Comparison of ENCODE assay signal across 1 cellular context in genomic region chr7:152859781-152860191, GRCh38.
A peak's percentile ranks its signal among the peaks of the same experiment; 100 is the strongest.
TF ChIP-seq lines count a peak whose summit lies in the region.

No MANE protein-coding gene starts in this region.

TF ChIP-seq in K562, 482 proteins besides CTCF, POLR2A, EP300 and RAD21 (continued from another document and continues in another):
- no peak for TF ChIP-seq DEAF1 (CRISPR knock-in tag; IDR thresholded peaks at IDR 0.05)
- TF ChIP-seq SMC3 (conservative IDR thresholded peaks at IDR 0.05; ENCODE audit: insufficient read depth, low read depth, low read length), result peak; percentile 41; the same call in 1 of the 2 replicates
- no peak for TF ChIP-seq E2F5 (CRISPR knock-in tag; IDR thresholded peaks at IDR 0.05)
- no peak for TF ChIP-seq EZH2 (IDR thresholded peaks at IDR 0.05; ENCODE audit: borderline replicate concordance, low read depth, low read length)
- TF ChIP-seq, protein P1, sequence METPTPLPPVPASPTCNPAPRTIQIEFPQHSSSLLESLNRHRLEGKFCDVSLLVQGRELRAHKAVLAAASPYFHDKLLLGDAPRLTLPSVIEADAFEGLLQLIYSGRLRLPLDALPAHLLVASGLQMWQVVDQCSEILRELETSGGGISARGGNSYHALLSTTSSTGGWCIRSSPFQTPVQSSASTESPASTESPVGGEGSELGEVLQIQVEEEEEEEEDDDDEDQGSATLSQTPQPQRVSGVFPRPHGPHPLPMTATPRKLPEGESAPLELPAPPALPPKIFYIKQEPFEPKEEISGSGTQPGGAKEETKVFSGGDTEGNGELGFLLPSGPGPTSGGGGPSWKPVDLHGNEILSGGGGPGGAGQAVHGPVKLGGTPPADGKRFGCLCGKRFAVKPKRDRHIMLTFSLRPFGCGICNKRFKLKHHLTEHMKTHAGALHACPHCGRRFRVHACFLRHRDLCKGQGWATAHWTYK (CRISPR knock-in tag; IDR thresholded peaks at IDR 0.05), result no peak
- TF ChIP-seq KDM5B (IDR thresholded peaks at IDR 0.05; ENCODE audit: insufficient replicate concordance, low read depth, low read length), result no peak
- no peak for TF ChIP-seq ZNF512 (tag; IDR thresholded peaks at IDR 0.05)
- TF ChIP-seq, protein P2, sequence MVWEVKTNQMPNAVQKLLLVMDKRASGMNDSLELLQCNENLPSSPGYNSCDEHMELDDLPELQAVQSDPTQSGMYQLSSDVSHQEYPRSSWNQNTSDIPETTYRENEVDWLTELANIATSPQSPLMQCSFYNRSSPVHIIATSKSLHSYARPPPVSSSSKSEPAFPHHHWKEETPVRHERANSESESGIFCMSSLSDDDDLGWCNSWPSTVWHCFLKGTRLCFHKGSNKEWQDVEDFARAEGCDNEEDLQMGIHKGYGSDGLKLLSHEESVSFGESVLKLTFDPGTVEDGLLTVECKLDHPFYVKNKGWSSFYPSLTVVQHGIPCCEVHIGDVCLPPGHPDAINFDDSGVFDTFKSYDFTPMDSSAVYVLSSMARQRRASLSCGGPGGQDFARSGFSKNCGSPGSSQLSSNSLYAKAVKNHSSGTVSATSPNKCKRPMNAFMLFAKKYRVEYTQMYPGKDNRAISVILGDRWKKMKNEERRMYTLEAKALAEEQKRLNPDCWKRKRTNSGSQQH (CRISPR knock-in tag; IDR thresholded peaks at IDR 0.05), result no peak
- peak; percentile 35; the same call in 1 of the 2 replicates for TF ChIP-seq VEZF1 (CRISPR knock-in tag; IDR thresholded peaks at IDR 0.05)
- TF ChIP-seq, protein P3, sequence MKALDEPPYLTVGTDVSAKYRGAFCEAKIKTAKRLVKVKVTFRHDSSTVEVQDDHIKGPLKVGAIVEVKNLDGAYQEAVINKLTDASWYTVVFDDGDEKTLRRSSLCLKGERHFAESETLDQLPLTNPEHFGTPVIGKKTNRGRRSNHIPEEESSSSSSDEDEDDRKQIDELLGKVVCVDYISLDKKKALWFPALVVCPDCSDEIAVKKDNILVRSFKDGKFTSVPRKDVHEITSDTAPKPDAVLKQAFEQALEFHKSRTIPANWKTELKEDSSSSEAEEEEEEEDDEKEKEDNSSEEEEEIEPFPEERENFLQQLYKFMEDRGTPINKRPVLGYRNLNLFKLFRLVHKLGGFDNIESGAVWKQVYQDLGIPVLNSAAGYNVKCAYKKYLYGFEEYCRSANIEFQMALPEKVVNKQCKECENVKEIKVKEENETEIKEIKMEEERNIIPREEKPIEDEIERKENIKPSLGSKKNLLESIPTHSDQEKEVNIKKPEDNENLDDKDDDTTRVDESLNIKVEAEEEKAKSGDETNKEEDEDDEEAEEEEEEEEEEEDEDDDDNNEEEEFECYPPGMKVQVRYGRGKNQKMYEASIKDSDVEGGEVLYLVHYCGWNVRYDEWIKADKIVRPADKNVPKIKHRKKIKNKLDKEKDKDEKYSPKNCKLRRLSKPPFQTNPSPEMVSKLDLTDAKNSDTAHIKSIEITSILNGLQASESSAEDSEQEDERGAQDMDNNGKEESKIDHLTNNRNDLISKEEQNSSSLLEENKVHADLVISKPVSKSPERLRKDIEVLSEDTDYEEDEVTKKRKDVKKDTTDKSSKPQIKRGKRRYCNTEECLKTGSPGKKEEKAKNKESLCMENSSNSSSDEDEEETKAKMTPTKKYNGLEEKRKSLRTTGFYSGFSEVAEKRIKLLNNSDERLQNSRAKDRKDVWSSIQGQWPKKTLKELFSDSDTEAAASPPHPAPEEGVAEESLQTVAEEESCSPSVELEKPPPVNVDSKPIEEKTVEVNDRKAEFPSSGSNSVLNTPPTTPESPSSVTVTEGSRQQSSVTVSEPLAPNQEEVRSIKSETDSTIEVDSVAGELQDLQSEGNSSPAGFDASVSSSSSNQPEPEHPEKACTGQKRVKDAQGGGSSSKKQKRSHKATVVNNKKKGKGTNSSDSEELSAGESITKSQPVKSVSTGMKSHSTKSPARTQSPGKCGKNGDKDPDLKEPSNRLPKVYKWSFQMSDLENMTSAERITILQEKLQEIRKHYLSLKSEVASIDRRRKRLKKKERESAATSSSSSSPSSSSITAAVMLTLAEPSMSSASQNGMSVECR (CRISPR knock-in tag; IDR thresholded peaks at IDR 0.05), result no peak
- 0 out of 2 replicates have a peak, but pooled peaks have one; percentile 22 for TF ChIP-seq MYC (IDR thresholded peaks at IDR 0.05; ENCODE audit: low read depth, low read length)
- TF ChIP-seq MYC (CRISPR knock-in tag; IDR thresholded peaks at IDR 0.05; ENCODE audit: borderline replicate concordance, low read depth), result no peak
- TF ChIP-seq SRSF7 (optimal IDR thresholded peaks at IDR 0.05; ENCODE audit: low read depth, low read length), result no peak
- TF ChIP-seq ZNF282 (CRISPR knock-in tag; IDR thresholded peaks at IDR 0.05), result no peak
- TF ChIP-seq E2F1 (CRISPR knock-in tag; IDR thresholded peaks at IDR 0.05), result 0 out of 2 replicates have a peak, but pooled peaks have one; percentile 50
- peak; percentile 16 for TF ChIP-seq ZFP36 (IDR thresholded peaks at IDR 0.05; ENCODE audit: low read depth, low read length, partially characterized antibody)
- no peak for TF ChIP-seq HMG20A (CRISPR knock-in tag; conservative IDR thresholded peaks at IDR 0.05)
- TF ChIP-seq, protein P4, sequence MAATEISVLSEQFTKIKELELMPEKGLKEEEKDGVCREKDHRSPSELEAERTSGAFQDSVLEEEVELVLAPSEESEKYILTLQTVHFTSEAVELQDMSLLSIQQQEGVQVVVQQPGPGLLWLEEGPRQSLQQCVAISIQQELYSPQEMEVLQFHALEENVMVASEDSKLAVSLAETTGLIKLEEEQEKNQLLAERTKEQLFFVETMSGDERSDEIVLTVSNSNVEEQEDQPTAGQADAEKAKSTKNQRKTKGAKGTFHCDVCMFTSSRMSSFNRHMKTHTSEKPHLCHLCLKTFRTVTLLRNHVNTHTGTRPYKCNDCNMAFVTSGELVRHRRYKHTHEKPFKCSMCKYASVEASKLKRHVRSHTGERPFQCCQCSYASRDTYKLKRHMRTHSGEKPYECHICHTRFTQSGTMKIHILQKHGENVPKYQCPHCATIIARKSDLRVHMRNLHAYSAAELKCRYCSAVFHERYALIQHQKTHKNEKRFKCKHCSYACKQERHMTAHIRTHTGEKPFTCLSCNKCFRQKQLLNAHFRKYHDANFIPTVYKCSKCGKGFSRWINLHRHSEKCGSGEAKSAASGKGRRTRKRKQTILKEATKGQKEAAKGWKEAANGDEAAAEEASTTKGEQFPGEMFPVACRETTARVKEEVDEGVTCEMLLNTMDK (IDR thresholded peaks at IDR 0.05; ENCODE audit: borderline replicate concordance, insufficient read depth, low read depth, low read length, poor library complexity, severe bottlenecking), result peak; percentile 43
- no peak for TF ChIP-seq ETV1 (tag; conservative IDR thresholded peaks at IDR 0.05; ENCODE audit: low read depth)
- no peak for TF ChIP-seq ZNF311 (CRISPR knock-in tag; IDR thresholded peaks at IDR 0.05)
- no peak for TF ChIP-seq ZNF592 (IDR thresholded peaks at IDR 0.05)
- no peak for TF ChIP-seq ELF2 (CRISPR knock-in tag; IDR thresholded peaks at IDR 0.05)
- no peak for TF ChIP-seq ZNF584 (CRISPR knock-in tag; IDR thresholded peaks at IDR 0.05; ENCODE audit: low read depth)
- peak in 1 of 2 experiments; percentile 59; a peak in 1 of 4 replicates for TF ChIP-seq RCOR1 (IDR thresholded peaks at IDR 0.05; ENCODE audit: borderline replicate concordance in 1 of 2, low read depth in 2 of 2, low read length in 2 of 2)
- TF ChIP-seq USF2 (CRISPR knock-in tag; IDR thresholded peaks at IDR 0.05), result no peak
- TF ChIP-seq ZNF586 (CRISPR knock-in tag; conservative IDR thresholded peaks at IDR 0.05), result no peak
- no peak for TF ChIP-seq ESRRA (IDR thresholded peaks at IDR 0.05; ENCODE audit: borderline replicate concordance, low read depth)
- TF ChIP-seq, protein P5, sequence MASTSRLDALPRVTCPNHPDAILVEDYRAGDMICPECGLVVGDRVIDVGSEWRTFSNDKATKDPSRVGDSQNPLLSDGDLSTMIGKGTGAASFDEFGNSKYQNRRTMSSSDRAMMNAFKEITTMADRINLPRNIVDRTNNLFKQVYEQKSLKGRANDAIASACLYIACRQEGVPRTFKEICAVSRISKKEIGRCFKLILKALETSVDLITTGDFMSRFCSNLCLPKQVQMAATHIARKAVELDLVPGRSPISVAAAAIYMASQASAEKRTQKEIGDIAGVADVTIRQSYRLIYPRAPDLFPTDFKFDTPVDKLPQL (IDR thresholded peaks at IDR 0.05; ENCODE audit: extremely low read depth, insufficient read length), result no peak
- TF ChIP-seq ZNF79 (CRISPR knock-in tag; IDR thresholded peaks at IDR 0.05; ENCODE audit: low read depth), result no peak
- TF ChIP-seq NCOA6 (IDR thresholded peaks at IDR 0.05), result no peak
